ENCODE assay signal across 1 cellular context in genomic region chr6:30646450-30647038, GRCh38.
TF ChIP-seq lines count a peak whose summit lies in the region.

No MANE protein-coding gene starts in this region.

TF ChIP-seq in H1, 55 proteins besides CTCF, POLR2A, EP300 and RAD21:
- TF ChIP-seq RBBP5 (IDR thresholded peaks at IDR 0.05; ENCODE audit: borderline replicate concordance, low read depth, low read length) (no peak), NRF1 (IDR thresholded peaks at IDR 0.05; ENCODE audit: low read depth, low read length) (peak; percentile 97), E2F6 (IDR thresholded peaks at IDR 0.05) (0 out of 2 replicates have a peak, but pooled peaks have one; percentile 7), RNF2 (IDR thresholded peaks at IDR 0.05; ENCODE audit: borderline replicate concordance, low read depth, low read length, missing control alignments, poor library complexity, severe bottlenecking) (no peak), HDAC6 (IDR thresholded peaks at IDR 0.05; ENCODE audit: low read depth, low read length) (no peak), CEBPB (IDR thresholded peaks at IDR 0.05; ENCODE audit: low read depth, low read length) (peak; percentile 72; the same call in 1 of the 2 replicates), SIN3A (conservative IDR thresholded peaks at IDR 0.05 in 1 of 2, IDR thresholded peaks at IDR 0.05 in 1 of 2; ENCODE audit: low read depth in 1 of 2, low read length in 2 of 2) (peak in 1 of 2 experiments; percentile 77; a peak in 3 of 4 replicates), BCL11A (IDR thresholded peaks at IDR 0.05; ENCODE audit: low read depth in 2 of 2, low read length in 2 of 2) (no peak)
